18 cellular contexts compared by ENCODE assay signal in the genomic region with DNA sequence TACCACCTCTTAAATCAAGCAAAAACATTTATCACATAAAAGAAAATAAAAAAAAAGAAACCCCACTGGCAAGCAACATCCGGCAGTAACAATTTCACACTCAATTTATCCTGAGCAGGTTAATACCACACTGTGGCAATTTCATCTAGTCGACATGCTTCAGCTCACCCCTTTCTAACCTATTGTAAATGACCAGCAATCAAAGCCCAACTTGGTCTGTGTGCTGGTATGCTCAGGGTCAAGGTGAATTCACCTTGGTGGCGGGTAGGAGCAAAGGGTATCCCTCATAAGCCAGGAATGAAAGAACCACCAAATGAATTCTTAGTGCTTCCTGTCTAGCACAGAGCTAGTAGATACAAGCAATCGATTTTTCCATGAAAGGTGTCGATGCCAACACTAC.
DNase-seq lines count a peak whose midpoint lies in the region; ATAC-seq and TF ChIP-seq lines count a peak whose summit lies in the region.
"Had no signal": no experiment of that assay in that cellular context is flagged by ENCODE, and none has a peak within 500 bp of the region (broad histone marks: within the 10 kb centered on the region; RNA-seq: fewer than 3 reads in every experiment).

No MANE protein-coding gene starts in this region.

- H3K27ac Mint-ChIP-seq in activated CD8-positive, alpha-beta memory T cell treated with anti-CD3 and anti-CD28 coated beads, Interleukin-2, amount 10 ng/mL, durations not matched to agents 7 days and 5 days: no peak overlapping the region
- peak overlapping the region; percentile 96 for H3K27ac Mint-ChIP-seq in CD4-positive, alpha-beta T cell
- H3K27ac Mint-ChIP-seq in activated naive CD8-positive, alpha-beta T cell: peak overlapping the region; percentile 96
- H3K27ac Mint-ChIP-seq: neural progenitor cell had no signal

- H3K4me1 Mint-ChIP-seq in activated CD8-positive, alpha-beta memory T cell treated with anti-CD3 and anti-CD28 coated beads, Interleukin-2, amount 10 ng/mL, durations not matched to agents 7 days and 5 days: peaks cover 48% of the 10 kb centered on the region
- H3K4me1 Mint-ChIP-seq in CD4-positive, alpha-beta T cell (ENCODE audit: low read depth): peaks cover 95% of the 10 kb centered on the region
- H3K4me1 Mint-ChIP-seq in activated naive CD8-positive, alpha-beta T cell (ENCODE audit: low read depth): peaks cover 92% of the 10 kb centered on the region

- DNase-seq in activated CD8-positive, alpha-beta memory T cell treated with anti-CD3 and anti-CD28 coated beads for 24 hours: peak; percentile 50
- DNase-seq in activated CD8-positive, alpha-beta memory T cell treated with anti-CD3 and anti-CD28 coated beads, Interleukin-2, amount 10 ng/mL, durations not matched to agents 7 days and 5 days: no peak
- no peak for DNase-seq in CD4-positive, alpha-beta T cell
- DNase-seq in DMS153 treated with DMSO at 0.1 percent for 48 hours (lab: John Stamatoyannopoulos, UW; ENCODE audit: unreplicated experiment) (no peak), caudate nucleus (lab: John Stamatoyannopoulos, UW) (no peak)
- DNase-seq: activated CD4-positive, CD25-positive, alpha-beta regulatory T cell treated with anti-CD3 and anti-CD28 coated beads, Interleukin-2, amount 50 U/mL, for 72 hours; dermis blood vessel endothelial cell; gastrocnemius medialis; HCEC 1CT; NCI-H1105 treated with DMSO at 0.1 percent for 48 hours; NCI-H748 treated with DMSO at 0.1 percent for 48 hours; OCI-M1; SJCRH30 had no signal

- H3K4me3 ChIP-seq in mucosa of stomach (ENCODE audit: low read length): no peak overlapping the region
- H3K4me3 ChIP-seq: gastrocnemius medialis, lung, neural progenitor cell, SJCRH30 had no signal

- H3K4me3 Mint-ChIP-seq in activated CD8-positive, alpha-beta memory T cell treated with anti-CD3 and anti-CD28 coated beads, Interleukin-2, amount 10 ng/mL, durations not matched to agents 7 days and 5 days: no peak overlapping the region
- peak overlapping the region; percentile 84 for H3K4me3 Mint-ChIP-seq in CD4-positive, alpha-beta T cell
- peak overlapping the region; percentile 82 for H3K4me3 Mint-ChIP-seq in activated naive CD8-positive, alpha-beta T cell
- H3K4me3 Mint-ChIP-seq: neural progenitor cell had no signal

- H3K9me3 ChIP-seq in CD4-positive, alpha-beta T cell (ENCODE audit: control insufficient read depth, low read length): no peaks in the 10 kb centered on the region
- no peaks in the 10 kb centered on the region for H3K9me3 ChIP-seq in mucosa of stomach (ENCODE audit: control insufficient read depth, low read length)
- H3K9me3 ChIP-seq: gastrocnemius medialis, SJCRH30 had no signal

- H3K36me3 Mint-ChIP-seq in activated CD8-positive, alpha-beta memory T cell treated with anti-CD3 and anti-CD28 coated beads, Interleukin-2, amount 10 ng/mL, durations not matched to agents 7 days and 5 days: peaks cover 20% of the 10 kb centered on the region
- peaks cover 70% of the 10 kb centered on the region for H3K36me3 Mint-ChIP-seq in CD4-positive, alpha-beta T cell (ENCODE audit: low read depth)
- H3K36me3 Mint-ChIP-seq in activated naive CD8-positive, alpha-beta T cell: peaks cover 15% of the 10 kb centered on the region

- intact Hi-C loops in CD4-positive, alpha-beta T cell (cut with DNase I, micrococcal nuclease): loop anchor here in 1 of 2 experiments (1.0 kb wide), 2 partner anchors 12 to 28 kb away; no protein-coding TSS in a partner anchor

- TF ChIP-seq CTCF in CD4-positive, alpha-beta T cell (IDR thresholded peaks at IDR 0.05): no peak

- no peaks in the 10 kb centered on the region for H3K27me3 Mint-ChIP-seq in activated CD8-positive, alpha-beta memory T cell treated with anti-CD3 and anti-CD28 coated beads, Interleukin-2, amount 10 ng/mL, durations not matched to agents 7 days and 5 days
- no peaks in the 10 kb centered on the region for H3K27me3 Mint-ChIP-seq in CD4-positive, alpha-beta T cell
- no peaks in the 10 kb centered on the region for H3K27me3 Mint-ChIP-seq in activated naive CD8-positive, alpha-beta T cell

- H3K36me3 ChIP-seq in mucosa of stomach (ENCODE audit: control insufficient read depth, insufficient read depth, low read length): no peaks in the 10 kb centered on the region
- H3K36me3 ChIP-seq: gastrocnemius medialis, neural progenitor cell, SJCRH30 had no signal

- peak overlapping the region; percentile 26 for H3K27ac ChIP-seq in CD4-positive, alpha-beta T cell (ENCODE audit: low read depth, low read length)
- H3K27ac ChIP-seq in caudate nucleus (ENCODE audit: low read depth, low read length): no peak overlapping the region
- H3K27ac ChIP-seq: gastrocnemius medialis, neural progenitor cell, SJCRH30 had no signal

- H3K9me3 Mint-ChIP-seq in activated CD8-positive, alpha-beta memory T cell treated with anti-CD3 and anti-CD28 coated beads, Interleukin-2, amount 10 ng/mL, durations not matched to agents 7 days and 5 days (ENCODE audit: low read depth): no peaks in the 10 kb centered on the region
- no peaks in the 10 kb centered on the region for H3K9me3 Mint-ChIP-seq in CD4-positive, alpha-beta T cell
- no peaks in the 10 kb centered on the region for H3K9me3 Mint-ChIP-seq in activated naive CD8-positive, alpha-beta T cell (ENCODE audit: low read depth)

- peak overlapping the region; percentile 38 for H3K9ac ChIP-seq in mucosa of stomach (ENCODE audit: low read length)
- H3K9ac ChIP-seq: neural progenitor cell had no signal

- POLR2A ChIA-PET in CD4-positive, alpha-beta T cell (lab: Charles Lee): interaction anchor here (1.2 to 16.7 kb wide), 7 partner anchors 9 to 42 kb away, joined by 3 to 475 read pairs (median 9); no protein-coding TSS in a partner anchor

- CTCF ChIA-PET in activated CD8-positive, alpha-beta memory T cell treated with anti-CD3 and anti-CD28 coated beads, Interleukin-2, amount 10 ng/mL, durations not matched to agents 7 days and 5 days (lab: Charles Lee): no interaction called here
- CTCF ChIA-PET in CD4-positive, alpha-beta T cell (lab: Charles Lee): interaction anchor here (0.8 to 1.6 kb wide), 3 partner anchors 32 to 35 kb away, joined by 3 read pairs; no protein-coding TSS in a partner anchor

- H3K4me1 ChIP-seq in mucosa of stomach (ENCODE audit: control insufficient read depth, insufficient read depth, low read length): peaks cover 69% of the 10 kb centered on the region
- H3K4me1 ChIP-seq: SJCRH30 had no signal

- no peaks in the 10 kb centered on the region for H3K27me3 ChIP-seq in CD4-positive, alpha-beta T cell (ENCODE audit: control insufficient read depth, insufficient read depth, low read length)
- H3K27me3 ChIP-seq in mucosa of stomach (ENCODE audit: control insufficient read depth, insufficient read depth, low read length): no peaks in the 10 kb centered on the region
- H3K27me3 ChIP-seq: gastrocnemius medialis, neural progenitor cell, SJCRH30 had no signal

- no peak for ATAC-seq in activated CD8-positive, alpha-beta memory T cell treated with anti-CD3 and anti-CD28 coated beads, Interleukin-2, amount 10 ng/mL, durations not matched to agents 7 days and 5 days
- peak; percentile 47 for ATAC-seq in CD4-positive, alpha-beta T cell (ENCODE audit: poor library complexity)
- ATAC-seq in HG03095 (IDR thresholded peaks at IDR 0.05; ENCODE audit: unreplicated experiment): no peak
- ATAC-seq: gastrocnemius medialis had no signal
